In genomic region chr2:216328347-216328746, GRCh38 we compare ENCODE assay signal across 17 cellular contexts. TPM values are rescaled to one million over a fixed set of nuclear protein-coding genes. Genes with fewer than 3 reads are reported as not detected.
DNase-seq lines count a peak whose midpoint lies in the region; ATAC-seq, FAIRE-seq and TF ChIP-seq lines count a peak whose summit lies in the region.
"Had no signal": no experiment of that assay in that cellular context is flagged by ENCODE, and none has a peak within 500 bp of the region (broad histone marks: within the 10 kb centered on the region; RNA-seq: fewer than 3 reads in every experiment).

No MANE protein-coding gene starts in this region.

- CTCF ChIA-PET in activated naive CD4-positive, alpha-beta T cell treated with anti-CD3 and anti-CD28 coated beads, Interleukin-2, amount 10 ng/mL, durations not matched to agents 7 days and 5 days (lab: Charles Lee): interaction anchor here (2.6 kb wide), 1 partner anchor 75 kb away, joined by 22 read pairs; no protein-coding TSS in a partner anchor

- TF ChIP-seq CTCF in retinal pigment epithelial cell (conservative IDR thresholded peaks at IDR 0.05; ENCODE audit: low read depth, low read length): peak; percentile 52

- FAIRE-seq in GM12892 (lab: Jason Lieb, UNC): no peak

- no peaks in the 10 kb centered on the region for H3K4me1 Mint-ChIP-seq in activated naive CD4-positive, alpha-beta T cell treated with anti-CD3 and anti-CD28 coated beads, Interleukin-2, amount 10 ng/mL, durations not matched to agents 7 days and 5 days
- peaks cover 0 to 5% of the 10 kb centered on the region in 2 donors for H3K4me1 Mint-ChIP-seq in effector memory CD8-positive, alpha-beta T cell (ENCODE audit: low read depth in 2 of 2)
- H3K4me1 Mint-ChIP-seq in activated T-cell treated with anti-CD3 and anti-CD28 coated beads, Interleukin-2, amount 50 U/mL, for 72 hours (ENCODE audit: low read depth): no peaks in the 10 kb centered on the region

- no peaks in the 10 kb centered on the region for H3K36me3 Mint-ChIP-seq in activated naive CD4-positive, alpha-beta T cell treated with anti-CD3 and anti-CD28 coated beads, Interleukin-2, amount 10 ng/mL, durations not matched to agents 7 days and 5 days
- H3K36me3 Mint-ChIP-seq in effector memory CD8-positive, alpha-beta T cell (ENCODE audit: insufficient read depth): no peaks in the 10 kb centered on the region
- no peaks in the 10 kb centered on the region for H3K36me3 Mint-ChIP-seq in activated T-cell treated with anti-CD3 and anti-CD28 coated beads, Interleukin-2, amount 50 U/mL, for 72 hours (ENCODE audit: insufficient read depth in 2 of 2)

- no peak overlapping the region for H3K4me3 ChIP-seq in retinal pigment epithelial cell (ENCODE audit: low read length)
- H3K4me3 ChIP-seq: gastroesophageal sphincter, smooth muscle cell, upper lobe of left lung had no signal

- H3K4me3 Mint-ChIP-seq in activated naive CD4-positive, alpha-beta T cell treated with anti-CD3 and anti-CD28 coated beads, Interleukin-2, amount 10 ng/mL, durations not matched to agents 7 days and 5 days: no peak overlapping the region
- H3K4me3 Mint-ChIP-seq in effector memory CD8-positive, alpha-beta T cell: no peak overlapping the region
- H3K4me3 Mint-ChIP-seq in activated T-cell treated with anti-CD3 and anti-CD28 coated beads, Interleukin-2, amount 50 U/mL, for 72 hours: no peak overlapping the region
- H3K4me3 Mint-ChIP-seq: naive thymus-derived CD4-positive, alpha-beta T cell had no signal

- peak; percentile 39 for DNase-seq in activated naive CD4-positive, alpha-beta T cell treated with anti-CD3 and anti-CD28 coated beads, Interleukin-2, amount 10 ng/mL, durations not matched to agents 7 days and 5 days
- no peak for DNase-seq in activated naive CD4-positive, alpha-beta T cell (lab: John Stamatoyannopoulos, UW)
- DNase-seq in RKO (ENCODE audit: low spot score) (peak; percentile 40), retinal pigment epithelial cell (ENCODE audit: low read depth) (no peak), GM12892 (ENCODE audit: insufficient read length) (no peak)
- no peak for DNase-seq in effector memory CD8-positive, alpha-beta T cell
- DNase-seq in activated T-cell treated with anti-CD3 and anti-CD28 coated beads, Interleukin-2, amount 50 U/mL, for 72 hours: no peak
- DNase-seq: activated CD4-positive, CD25-positive, alpha-beta regulatory T cell treated with anti-CD3 and anti-CD28 coated beads, Interleukin-2, amount 50 U/mL, for 72 hours; AML-193; cerebellar nuclear complex; SHP77 treated with DMSO at 0.1 percent for 48 hours had no signal

- no peaks in the 10 kb centered on the region for H3K9me3 Mint-ChIP-seq in activated naive CD4-positive, alpha-beta T cell treated with anti-CD3 and anti-CD28 coated beads, Interleukin-2, amount 10 ng/mL, durations not matched to agents 7 days and 5 days
- H3K9me3 Mint-ChIP-seq in effector memory CD8-positive, alpha-beta T cell: no peaks in the 10 kb centered on the region
- H3K9me3 Mint-ChIP-seq in activated T-cell treated with anti-CD3 and anti-CD28 coated beads, Interleukin-2, amount 50 U/mL, for 72 hours: peaks cover 2% of the 10 kb centered on the region in 2 donors
- H3K9me3 Mint-ChIP-seq: activated T-helper 2 cell treated with anti-CD3 and anti-CD28 coated beads, Interferon-gamma antibody, Interleukin-2, Interleukin-4, amounts not matched to agents 10 μg/mL and 5 μg/mL and 100 μg/mL, durations not matched to agents 14 hours and 24 hours and 36 hours had no signal

- no peaks in the 10 kb centered on the region for H3K27me3 Mint-ChIP-seq in activated naive CD4-positive, alpha-beta T cell treated with anti-CD3 and anti-CD28 coated beads, Interleukin-2, amount 10 ng/mL, durations not matched to agents 7 days and 5 days
- peaks cover 4 to 5% of the 10 kb centered on the region in 2 donors for H3K27me3 Mint-ChIP-seq in effector memory CD8-positive, alpha-beta T cell
- H3K27me3 Mint-ChIP-seq in activated T-cell treated with anti-CD3 and anti-CD28 coated beads, Interleukin-2, amount 50 U/mL, for 72 hours (ENCODE audit: low read depth): no peaks in the 10 kb centered on the region

- peak; percentile 50 for ATAC-seq in effector memory CD8-positive, alpha-beta T cell (replicated peaks)
- ATAC-seq in HG02885 (IDR thresholded peaks at IDR 0.05; ENCODE audit: poor library complexity, unreplicated experiment): no peak
- ATAC-seq in activated T-cell treated with anti-CD3 and anti-CD28 coated beads, Interleukin-2, amount 50 U/mL, for 72 hours (replicated peaks in 1 of 2): no peak
- ATAC-seq: gastroesophageal sphincter; naive thymus-derived CD4-positive, alpha-beta T cell had no signal

- H3K27ac Mint-ChIP-seq in activated naive CD4-positive, alpha-beta T cell treated with anti-CD3 and anti-CD28 coated beads, Interleukin-2, amount 10 ng/mL, durations not matched to agents 7 days and 5 days: no peak overlapping the region
- no peak overlapping the region for H3K27ac Mint-ChIP-seq in effector memory CD8-positive, alpha-beta T cell
- H3K27ac Mint-ChIP-seq in activated T-cell treated with anti-CD3 and anti-CD28 coated beads, Interleukin-2, amount 50 U/mL, for 72 hours: no peak overlapping the region
- H3K27ac Mint-ChIP-seq: activated T-helper 2 cell treated with anti-CD3 and anti-CD28 coated beads, Interferon-gamma antibody, Interleukin-2, Interleukin-4, amounts not matched to agents 10 μg/mL and 5 μg/mL and 100 μg/mL, durations not matched to agents 14 hours and 24 hours and 36 hours; naive thymus-derived CD4-positive, alpha-beta T cell had no signal

- TF ChIP-seq POLR2A in GM12892 (IDR thresholded peaks at IDR 0.05; ENCODE audit: low read depth, low read length): no peak

RNA-seq across cellular contexts. Expression of gene MARCHF4, which starts 43.9 kb away (rescaled TPM):
- polyA plus RNA-seq in GM12892 (2012; ENCODE audit: missing spikeins): not detected
- total RNA-seq in activated T-cell treated with anti-CD3 and anti-CD28 coated beads, Interleukin-2, amount 50 U/mL, for 72 hours: not detected
- total RNA-seq: activated T-helper 2 cell treated with anti-CD3 and anti-CD28 coated beads, Interferon-gamma antibody, Interleukin-2, Interleukin-4, amounts not matched to agents 10 μg/mL and 5 μg/mL and 100 μg/mL, durations not matched to agents 14 hours and 24 hours and 36 hours; gastroesophageal sphincter; naive thymus-derived CD4-positive, alpha-beta T cell had no signal
- polyA plus RNA-seq: naive thymus-derived CD4-positive, alpha-beta T cell had no signal

Comparison
In these comparisons a context has a peak if more than half of its experiments do, and no peak if none do; other contexts are left out.
1. DNase-seq: peak in activated naive CD4-positive, alpha-beta T cell treated with anti-CD3 and anti-CD28 coated beads, Interleukin-2, amount 10 ng/mL, durations not matched to agents 7 days and 5 days (single experiment) and RKO (single experiment); none in activated naive CD4-positive, alpha-beta T cell (0 of 4), effector memory CD8-positive, alpha-beta T cell (0 of 3), retinal pigment epithelial cell (single experiment), GM12892 (single experiment) and activated T-cell treated with anti-CD3 and anti-CD28 coated beads, Interleukin-2, amount 50 U/mL, for 72 hours (0 of 2).